15 cellular contexts compared by ENCODE assay signal in the genomic region with DNA sequence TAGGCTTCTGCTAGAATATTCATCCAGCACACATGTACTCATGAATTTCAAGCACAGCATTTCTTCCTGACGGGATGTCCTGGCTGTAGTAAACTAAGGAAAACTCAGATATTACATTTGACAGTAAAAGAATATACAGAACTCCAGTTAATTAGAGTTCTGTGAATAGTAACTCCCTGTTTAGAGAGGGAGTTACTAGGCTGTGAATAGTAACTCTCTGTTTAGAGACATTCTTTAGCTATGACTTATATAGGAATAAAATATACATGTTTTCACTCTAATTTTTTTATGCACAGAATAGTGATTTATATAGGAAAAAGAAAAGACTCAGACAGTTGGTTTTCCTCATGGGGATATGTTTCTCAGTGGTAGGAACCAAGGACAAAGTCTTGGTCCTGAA.
DNase-seq lines count a peak whose midpoint lies in the region; ATAC-seq and TF ChIP-seq lines count a peak whose summit lies in the region.
"Had no signal": no experiment of that assay in that cellular context is flagged by ENCODE, and none has a peak within 500 bp of the region (broad histone marks: within the 10 kb centered on the region; RNA-seq: fewer than 3 reads in every experiment).

No MANE protein-coding gene starts in this region.

- H3K9me2 ChIP-seq in PC-3 (replicated peaks; ENCODE audit: low read length) = no peaks in the 10 kb centered on the region

- no peaks in the 10 kb centered on the region for H3K36me3 ChIP-seq in PC-3 (ENCODE audit: low read depth, low read length)
- H3K36me3 ChIP-seq in gastroesophageal sphincter = no peaks in the 10 kb centered on the region

- no peak overlapping the region for H3K9ac ChIP-seq in PC-3 (ENCODE audit: low read length)

- H3K79me2 ChIP-seq in PC-3 (ENCODE audit: low read length) = no peaks in the 10 kb centered on the region

- H3F3A ChIP-seq in PC-3 (ENCODE audit: low read length, unreplicated experiment) = no peaks in the 10 kb centered on the region

- no peak overlapping the region for H2AFZ ChIP-seq in PC-3 (ENCODE audit: low read length)
- H2AFZ ChIP-seq: GM23338 had no signal

- ATAC-seq in PC-3 (peak; percentile 43), gastroesophageal sphincter (no peak)
- ATAC-seq: A549, GM12878, GM23338, K562 had no signal

- CTCF ChIA-PET in PC-3 (lab: Charles Lee) = no interaction called here

- no peak overlapping the region for H3K4me2 ChIP-seq in PC-3 (ENCODE audit: low read length)
- H3K4me2 ChIP-seq: A549, GM23338 had no signal

- no peaks in the 10 kb centered on the region for H4K20me1 ChIP-seq in PC-3 (ENCODE audit: low read length)

- H3K27ac ChIP-seq in PC-3 (ENCODE audit: low read length) (no peak overlapping the region), gastroesophageal sphincter (peak overlapping the region; percentile 16 to 51 (median 31)), coronary artery (no peak overlapping the region)
- H3K27ac ChIP-seq: A549, HL-60 had no signal

- POLR2A ChIA-PET in PC-3 (lab: Charles Lee; ENCODE audit: unreplicated experiment) = interaction anchor here (0.7 kb wide), 1 partner anchor 970 kb away, joined by 3 read pairs; no protein-coding TSS in a partner anchor

- TF ChIP-seq EP300 in gastroesophageal sphincter (IDR thresholded peaks at IDR 0.05) = no peak

- intact Hi-C loops in PC-3 (cut with micrococcal nuclease) = no loop called here

- DNase-seq in ELR (ENCODE audit: low read depth) = peak; percentile 32
- no peak for DNase-seq in PC-3
- no peak for DNase-seq in NCI-H1048 (lab: John Stamatoyannopoulos, UW)
- DNase-seq in CD1c-positive myeloid dendritic cell (ENCODE audit: extremely low spot score) = no peak
- no peak for DNase-seq in NCI-H2029 treated with DMSO at 0.1 percent for 48 hours (lab: John Stamatoyannopoulos, UW)
- DNase-seq in coronary artery (ENCODE audit: low spot score) = no peak
- DNase-seq: CD8-positive, alpha-beta memory T cell; DMS53; H7 had no signal

- TF ChIP-seq CTCF in PC-3 (conservative IDR thresholded peaks at IDR 0.05; ENCODE audit: low read depth, low read length) (no peak), gastroesophageal sphincter (IDR thresholded peaks at IDR 0.05) (no peak), coronary artery (IDR thresholded peaks at IDR 0.05) (no peak)

- H3K9me3 ChIP-seq in PC-3 (ENCODE audit: low read length) (no peaks in the 10 kb centered on the region), gastroesophageal sphincter (no peaks in the 10 kb centered on the region)
- H3K9me3 ChIP-seq: A549 had no signal

- H3K27me3 ChIP-seq in PC-3 (ENCODE audit: low read length) (no peaks in the 10 kb centered on the region), gastroesophageal sphincter (no peaks in the 10 kb centered on the region)

- H3K4me1 ChIP-seq in PC-3 (ENCODE audit: insufficient read depth, low read length) = no peaks in the 10 kb centered on the region; the same call in 1 of the 2 replicates
- peaks cover 0 to 23% (median 0%) of the 10 kb centered on the region in 3 donors for H3K4me1 ChIP-seq in gastroesophageal sphincter
- H3K4me1 ChIP-seq: A549 had no signal

- H3K4me3 ChIP-seq in PC-3 (ENCODE audit: low read length) = no peak overlapping the region
- no peak overlapping the region for H3K4me3 ChIP-seq in gastroesophageal sphincter
- H3K4me3 ChIP-seq in coronary artery = no peak overlapping the region
- H3K4me3 ChIP-seq: A549, GM12878, GM23338, K562 had no signal

- WGBS in gastroesophageal sphincter (ENCODE audit: low coverage in 1 of 2), 2 donors = 0 to 50% methylated on average over 1 of the region's 1 CpG

- no TSS peak for BruUV-seq in PC-3 (replicated peaks; lab: Mats Ljungman, UMichigan)

- TF ChIP-seq POLR2A in gastroesophageal sphincter (IDR thresholded peaks at IDR 0.05) = no peak

Comparison
In these comparisons a context has a peak if more than half of its experiments do, and no peak if none do; other contexts are left out.
1. H3K27ac ChIP-seq: peak in gastroesophageal sphincter (4 of 4); none in PC-3 (single experiment) and coronary artery (0 of 2).